In genomic region chr12:42236017-42236416, GRCh38 we compare ENCODE assay signal across 11 cellular contexts. TPM values are rescaled to one million over a fixed set of nuclear protein-coding genes. Genes with fewer than 3 reads are reported as not detected.
A peak's percentile ranks its signal among the peaks of the same experiment; 100 is the strongest.
DNase-seq lines count a peak whose midpoint lies in the region; ATAC-seq, FAIRE-seq and TF ChIP-seq lines count a peak whose summit lies in the region.
"Had no signal": no experiment of that assay in that cellular context is flagged by ENCODE, and none has a peak within 500 bp of the region (broad histone marks: within the 10 kb centered on the region; RNA-seq: fewer than 3 reads in every experiment).

No MANE protein-coding gene starts in this region.

- H3K27me3 Mint-ChIP-seq in T-helper 1 cell treated with Interleukin-12 subunit alpha and Interleukin-12 subunit beta and Interleukin-4 antibody, amounts not matched to agents 30 μg/mL and 1 μg/mL, for 36 hours (ENCODE audit: low read depth), result no peaks in the 10 kb centered on the region
- H3K27me3 Mint-ChIP-seq in activated naive CD8-positive, alpha-beta T cell treated with anti-CD3 and anti-CD28 coated beads for 36 hours, result no peaks in the 10 kb centered on the region

- intact Hi-C loops in HepG2 (cut with micrococcal nuclease; ENCODE audit: unreplicated experiment), result loop anchor here (5.0 kb wide), 1 partner anchor 94 kb away; the partner anchor contains the start of gene GXYLT1

- H3K4me2 ChIP-seq in HepG2 (ENCODE audit: low read depth, low read length), result peak overlapping the region; percentile 25; the same call in 1 of the 2 replicates

- peaks cover 24% of the 10 kb centered on the region for H3K36me3 Mint-ChIP-seq in T-helper 1 cell treated with Interleukin-12 subunit alpha and Interleukin-12 subunit beta and Interleukin-4 antibody, amounts not matched to agents 30 μg/mL and 1 μg/mL, for 36 hours (ENCODE audit: low read depth)
- peaks cover 18% of the 10 kb centered on the region for H3K36me3 Mint-ChIP-seq in activated naive CD8-positive, alpha-beta T cell treated with anti-CD3 and anti-CD28 coated beads for 36 hours

- H3K9me3 Mint-ChIP-seq in T-helper 1 cell treated with Interleukin-12 subunit alpha and Interleukin-12 subunit beta and Interleukin-4 antibody, amounts not matched to agents 30 μg/mL and 1 μg/mL, for 36 hours, result no peaks in the 10 kb centered on the region
- no peaks in the 10 kb centered on the region for H3K9me3 Mint-ChIP-seq in activated naive CD8-positive, alpha-beta T cell treated with anti-CD3 and anti-CD28 coated beads for 36 hours

- in situ Hi-C loops in HepG2 (cut with HindIII; ENCODE audit: extremely low pct_ligation_motif_present, low pct_unique_long_range_greater_than_20kb), result no loop called here

- H3K9me3 ChIP-seq in HepG2 (ENCODE audit: low read length) (no peaks in the 10 kb centered on the region), subcutaneous abdominal adipose tissue (ENCODE audit: control insufficient read depth in 5 of 5, low read length in 5 of 5) (no peaks in the 10 kb centered on the region)

- 70% methylated on average over 4 of the region's 4 CpGs for WGBS in HepG2 (ENCODE audit: low lambda C conversion rate)

- H3K36me3 ChIP-seq in HepG2 (replicated peaks in 1 of 2; ENCODE audit: control insufficient read depth in 1 of 2, insufficient read depth in 2 of 2, low read length in 2 of 2) (0 out of 5 replicates have a peak, but pooled peaks cover 0 to 5% of the 10 kb centered on the region in 2 experiments), subcutaneous abdominal adipose tissue (ENCODE audit: control insufficient read depth in 5 of 5, insufficient read depth in 5 of 5, low read length in 5 of 5) (peaks cover 0 to 4% (median 0%) of the 10 kb centered on the region in 5 donors)

- no peak for FAIRE-seq in HepG2 (lab: Jason Lieb, UNC)

- no peak for TF ChIP-seq POLR2A in HepG2 (IDR thresholded peaks at IDR 0.05; ENCODE audit: insufficient read depth in 1 of 2, low read depth in 2 of 2, low read length in 2 of 2)

- no TSS peak for BruUV-seq in HepG2 (replicated peaks; lab: Mats Ljungman, UMichigan)

- POLR2A ChIA-PET in HepG2 (lab: Yijun Ruan, JAX), result interaction anchor here (1.4 kb wide), 1 partner anchor 91 kb away, joined by 4 read pairs; the partner anchor contains the start of gene GXYLT1

- CTCF ChIA-PET in HepG2 (lab: Yijun Ruan, JAX; ENCODE audit: low intra/inter-chr PET ratio, low total read pairs), result no interaction called here

- H3K27ac ChIP-seq in HepG2 (ENCODE audit: extremely low read length, insufficient read depth, low read length) (no peak overlapping the region), subcutaneous abdominal adipose tissue (ENCODE audit: low read depth, low read length) (peak overlapping the region; percentile 62)

- H3K4me3 ChIP-seq in HepG2 (replicated peaks in 1 of 3; ENCODE audit: insufficient read depth in 1 of 3, low read depth in 2 of 3, low read length in 3 of 3), result no peak overlapping the region
- no peak overlapping the region for H3K4me3 ChIP-seq in subcutaneous abdominal adipose tissue (ENCODE audit: low read depth in 1 of 5, low read length in 5 of 5)
- H3K4me3 ChIP-seq: GM23338 had no signal

- H3K4me1 ChIP-seq in HepG2 (ENCODE audit: insufficient read depth, low read length) (peaks cover 35% of the 10 kb centered on the region), subcutaneous abdominal adipose tissue (ENCODE audit: control insufficient read depth in 5 of 5, insufficient read depth in 5 of 5, low read length in 5 of 5) (peaks cover 2 to 30% (median 29%) of the 10 kb centered on the region in 5 donors)

- DNase-seq in T-helper 1 cell (no peak), HepG2 (ENCODE audit: low spot score) (no peak), NCI-H2081 (lab: John Stamatoyannopoulos, UW) (no peak), SIG-M5 (lab: John Stamatoyannopoulos, UW) (no peak)
- DNase-seq in activated naive CD8-positive, alpha-beta T cell treated with anti-CD3 and anti-CD28 coated beads for 36 hours, result no peak
- DNase-seq: 8988T; activated CD4-positive, alpha-beta T cell treated with anti-CD3 and anti-CD28 coated beads for 1 hour had no signal

- ATAC-seq in HepG2 (no peak), HG03520 (IDR thresholded peaks at IDR 0.05; ENCODE audit: unreplicated experiment) (no peak)
- ATAC-seq: GM23338 had no signal

- no peak for TF ChIP-seq RAD21 in HepG2 (CRISPR knock-in tag; IDR thresholded peaks at IDR 0.05)

- no peak overlapping the region for H2AFZ ChIP-seq in HepG2 (ENCODE audit: low read length)
- H2AFZ ChIP-seq: GM23338 had no signal

- H3K9ac ChIP-seq in HepG2 (ENCODE audit: insufficient read depth, low read depth, low read length) (no peak overlapping the region), subcutaneous abdominal adipose tissue (ENCODE audit: low read length in 5 of 5) (peak overlapping the region in 2 of 5 donors; percentile 8 to 37)

- H3K27me3 ChIP-seq in HepG2 (ENCODE audit: control insufficient read depth in 1 of 2, insufficient read depth in 2 of 2, low read length in 2 of 2), result no peaks in the 10 kb centered on the region; a peak in 1 of 5 replicates
- H3K27me3 ChIP-seq in subcutaneous abdominal adipose tissue (ENCODE audit: control insufficient read depth in 5 of 5, insufficient read depth in 4 of 5, low read length in 5 of 5), result no peaks in the 10 kb centered on the region

- H4K20me1 ChIP-seq in HepG2 (ENCODE audit: insufficient read depth, low read length), result no peaks in the 10 kb centered on the region

- no peak for TF ChIP-seq CTCF in HepG2 (CRISPR knock-in tag; IDR thresholded peaks at IDR 0.05)

- H3K79me2 ChIP-seq in HepG2 (ENCODE audit: insufficient read depth, low read length), result peaks cover 28% of the 10 kb centered on the region

- TF ChIP-seq EP300 in HepG2 (IDR thresholded peaks at IDR 0.05; ENCODE audit: low read depth in 2 of 2, low read length in 2 of 2), result no peak
- no peak for TF ChIP-seq EP300 in HepG2 (CRISPR knock-in tag; IDR thresholded peaks at IDR 0.05; ENCODE audit: borderline replicate concordance)

- H3K27ac Mint-ChIP-seq in T-helper 1 cell treated with Interleukin-12 subunit alpha and Interleukin-12 subunit beta and Interleukin-4 antibody, amounts not matched to agents 30 μg/mL and 1 μg/mL, for 36 hours, result no peak overlapping the region
- peak overlapping the region; percentile 26 for H3K27ac Mint-ChIP-seq in activated naive CD8-positive, alpha-beta T cell treated with anti-CD3 and anti-CD28 coated beads for 36 hours
- H3K27ac Mint-ChIP-seq: GM23338 had no signal

- peak overlapping the region; percentile 71 for H3K4me3 Mint-ChIP-seq in T-helper 1 cell treated with Interleukin-12 subunit alpha and Interleukin-12 subunit beta and Interleukin-4 antibody, amounts not matched to agents 30 μg/mL and 1 μg/mL, for 36 hours
- peak overlapping the region; percentile 68 for H3K4me3 Mint-ChIP-seq in activated naive CD8-positive, alpha-beta T cell treated with anti-CD3 and anti-CD28 coated beads for 36 hours
- H3K4me3 Mint-ChIP-seq: GM23338 had no signal

- peaks cover 37% of the 10 kb centered on the region for H3K4me1 Mint-ChIP-seq in T-helper 1 cell treated with Interleukin-12 subunit alpha and Interleukin-12 subunit beta and Interleukin-4 antibody, amounts not matched to agents 30 μg/mL and 1 μg/mL, for 36 hours (ENCODE audit: low read depth)
- peaks cover 44% of the 10 kb centered on the region for H3K4me1 Mint-ChIP-seq in activated naive CD8-positive, alpha-beta T cell treated with anti-CD3 and anti-CD28 coated beads for 36 hours

TF ChIP-seq in HepG2, 621 proteins besides CTCF, POLR2A, EP300 and RAD21:
- peak; percentile 64 for TF ChIP-seq MAFF (IDR thresholded peaks at IDR 0.05; ENCODE audit: low read depth, low read length)
- no peak for TF ChIP-seq SRSF9 (IDR thresholded peaks at IDR 0.05; ENCODE audit: borderline replicate concordance, insufficient read depth, low read depth, low read length, poor library complexity, severe bottlenecking)
- TF ChIP-seq MAFK (conservative IDR thresholded peaks at IDR 0.05 in 1 of 2, IDR thresholded peaks at IDR 0.05 in 1 of 2; ENCODE audit: low read length in 2 of 2), result peak; percentile 75 to 77

RNA-seq across cellular contexts. Expression of gene YAF2, which starts 2.0 kb away (rescaled TPM):
- total RNA-seq in activated naive CD8-positive, alpha-beta T cell treated with anti-CD3 and anti-CD28 coated beads for 36 hours, result 10 to 100 TPM; 27.5 to 36.3 TPM
- 11.7 and 16.3 TPM in 2 replicates for total RNA-seq in HepG2 (2016; rRNA removed; fragmentation: Illumina TruSeq; extraction: Trizol)
- 5.1 and 6.7 TPM in 2 replicates for total RNA-seq in HepG2 (2016; cell fraction: cytosol; rRNA removed; fragmentation: Illumina TruSeq; extraction: Trizol; ENCODE audit: low read depth)
- total RNA-seq in HepG2 (2016; cell fraction: insoluble cytoplasmic fraction; rRNA removed; fragmentation: Illumina TruSeq; extraction: Trizol), result 11.1 and 11.4 TPM in 2 replicates
- 8.6 and 9.6 TPM in 2 replicates for total RNA-seq in HepG2 (2016; cell fraction: membrane; rRNA removed; fragmentation: Illumina TruSeq; extraction: Trizol)
- 21.1 and 23.7 TPM in 2 replicates for total RNA-seq in HepG2 (2016; cell fraction: nucleus; rRNA removed; fragmentation: Illumina TruSeq; extraction: Trizol)
- polyA plus RNA-seq in HepG2 (2011; rRNA removed), result 6.7 and 8.4 TPM in 2 replicates
- polyA plus RNA-seq in HepG2 (2011; cell fraction: cytosol; rRNA removed), result 2.9 and 4.5 TPM in 2 replicates
- polyA plus RNA-seq in HepG2 (2011; cell fraction: nucleus; rRNA removed), result 5.0 and 6.3 TPM in 2 replicates
- 6.4 and 7.2 TPM in 2 replicates for polyA plus RNA-seq in HepG2 (2012)
- 3.5 and 4.5 TPM in 2 replicates for polyA plus RNA-seq in HepG2 (2016; cell fraction: cytosol; fragmentation: Illumina TruSeq; extraction: Trizol; ENCODE audit: low read depth)
- polyA plus RNA-seq in HepG2 (2016; cell fraction: insoluble cytoplasmic fraction; fragmentation: Illumina TruSeq; extraction: Trizol; ENCODE audit: low read depth), result 14.3 and 16.5 TPM in 2 replicates
- 8.1 and 9.7 TPM in 2 replicates for polyA plus RNA-seq in HepG2 (2016; cell fraction: membrane; fragmentation: Illumina TruSeq; extraction: Trizol; ENCODE audit: low read depth)
- 14.9 TPM in 2 replicates for polyA plus RNA-seq in HepG2 (2016; cell fraction: nucleus; fragmentation: Illumina TruSeq; extraction: Trizol; ENCODE audit: insufficient read depth, low read depth)
- 5.2 and 11.9 TPM in 2 replicates for polyA minus RNA-seq in HepG2 (2011; rRNA and poly(A)+ RNA removed; ENCODE audit: low replicate concordance)
- polyA minus RNA-seq in HepG2 (2011; cell fraction: cytosol; rRNA and poly(A)+ RNA removed), result 7.2 and 7.9 TPM in 2 replicates
- 50.7 and 52.8 TPM in 2 replicates for polyA minus RNA-seq in HepG2 (2011; cell fraction: nucleus; rRNA and poly(A)+ RNA removed)
